Comparison of ENCODE assay signal across 8 cellular contexts in the genomic region with DNA sequence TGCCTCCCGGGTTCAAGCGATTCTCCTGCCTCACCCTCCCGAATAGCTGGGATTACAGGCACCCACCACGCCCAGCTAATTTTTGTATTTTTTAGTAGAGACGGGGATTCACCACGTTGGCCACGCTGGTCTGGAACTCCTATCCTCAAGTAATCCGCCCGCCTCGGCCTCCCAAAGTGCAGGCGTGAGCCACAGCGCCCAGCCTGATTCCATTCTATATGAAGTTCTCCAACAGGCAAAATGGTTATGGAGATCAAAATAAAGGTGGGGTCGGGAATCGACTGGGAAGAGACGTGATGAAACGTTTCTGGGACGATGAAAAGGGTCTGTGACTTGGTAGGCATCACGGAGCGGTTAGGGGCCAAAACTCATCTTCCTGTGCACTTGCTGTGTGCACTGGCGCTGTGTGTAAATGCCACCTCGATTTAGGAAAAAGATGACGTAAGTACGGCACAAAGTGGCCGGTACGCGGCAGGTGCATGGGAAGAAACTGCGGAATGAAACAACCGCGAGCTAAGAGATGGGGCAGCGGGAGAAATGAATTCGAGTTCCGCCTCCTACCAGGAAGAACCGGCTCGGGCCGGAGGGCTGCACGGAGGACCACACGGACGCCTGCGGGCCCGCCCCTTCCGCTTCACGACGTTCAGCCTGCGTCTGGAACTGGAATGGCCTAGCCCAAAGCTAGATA. TPM values are rescaled to one million over a fixed set of nuclear protein-coding genes. Genes with fewer than 3 reads are reported as not detected.
A peak's percentile ranks its signal among the peaks of the same experiment; 100 is the strongest.
DNase-seq lines count a peak whose midpoint lies in the region; ATAC-seq and TF ChIP-seq lines count a peak whose summit lies in the region.

No MANE protein-coding gene starts in this region.

- peak overlapping the region; percentile 96 for H3K4me3 Mint-ChIP-seq in T-helper 2 cell treated with Interferon-gamma antibody and Interleukin-4, amounts not matched to agents 5 μg/mL and 100 μg/mL, for 36 hours

- DNase-seq in GM12864 (ENCODE audit: low read depth) (peak; percentile 83), NCI-H1436 (lab: John Stamatoyannopoulos, UW) (peak; percentile 94), ascending aorta (ENCODE audit: low spot score in 2 of 2) (peak; percentile 58 to 95), right cardiac atrium (peak; percentile 92 to 97 (median 95)), putamen (ENCODE audit: low spot score) (peak; percentile 95), aorta (peak; percentile 97)
- peak; percentile 90 for DNase-seq in T-helper 2 cell treated with Interferon-gamma antibody and Interleukin-4, amounts not matched to agents 5 μg/mL and 100 μg/mL, for 36 hours (ENCODE audit: low spot score)

- 5% methylated on average over 44 of the region's 44 CpGs for WGBS in right cardiac atrium
- 3 to 5% methylated on average over 44 of the region's 44 CpGs for WGBS in aorta, 2 donors

- no peaks in the 10 kb centered on the region for H3K27me3 ChIP-seq in ascending aorta
- H3K27me3 ChIP-seq in right cardiac atrium (ENCODE audit: control insufficient read depth, insufficient read depth), result no peaks in the 10 kb centered on the region
- H3K27me3 ChIP-seq in aorta (ENCODE audit: control insufficient read depth in 1 of 2, insufficient read depth in 2 of 2, low read length in 1 of 2), result no peaks in the 10 kb centered on the region

- H3K9me3 ChIP-seq in ascending aorta, result no peaks in the 10 kb centered on the region
- no peaks in the 10 kb centered on the region for H3K9me3 ChIP-seq in right cardiac atrium (ENCODE audit: control insufficient read depth, low read length)
- no peaks in the 10 kb centered on the region for H3K9me3 ChIP-seq in aorta (ENCODE audit: control insufficient read depth, low read length)

- H3K36me3 ChIP-seq in ascending aorta, result no peaks in the 10 kb centered on the region
- H3K36me3 ChIP-seq in aorta (ENCODE audit: control insufficient read depth in 1 of 2, insufficient read depth in 2 of 2, low read length in 1 of 2), result no peaks in the 10 kb centered on the region

- intact Hi-C loops in ascending aorta (cut with DNase I) (loop anchor here (2.0 to 10.0 kb wide), 8 partner anchors 149 to 443 kb away; a partner anchor contains a TSS), right cardiac atrium (cut with DNase I) (loop anchor here (5.0 to 10.0 kb wide), 3 partner anchors 51 to 101 kb away; a partner anchor contains a TSS), aorta (cut with DNase I) (loop anchor here (5.0 to 10.0 kb wide), 3 partner anchors 58 to 469 kb away; a partner anchor contains a TSS)

- peak; percentile 55 for ATAC-seq in HG02678 (IDR thresholded peaks at IDR 0.05; ENCODE audit: unreplicated experiment)
- ATAC-seq in right cardiac atrium, result peak; percentile 84
- peak; percentile 90 for ATAC-seq in aorta (ENCODE audit: low FRiP score)

- H3K27ac ChIP-seq in ascending aorta (peak overlapping the region; percentile 87 to 94), right cardiac atrium (ENCODE audit: low read length) (peak overlapping the region; percentile 89), aorta (ENCODE audit: low read depth in 1 of 2, low read length in 2 of 2) (peak overlapping the region; percentile 83 to 96)

- H3K4me1 Mint-ChIP-seq in T-helper 2 cell treated with Interferon-gamma antibody and Interleukin-4, amounts not matched to agents 5 μg/mL and 100 μg/mL, for 36 hours (ENCODE audit: low read depth), result peaks cover 28% of the 10 kb centered on the region

- H3K4me1 ChIP-seq in ascending aorta (peaks cover 9 to 16% of the 10 kb centered on the region in 2 donors), right cardiac atrium (ENCODE audit: control insufficient read depth, insufficient read depth, low read length) (no peaks in the 10 kb centered on the region), aorta (ENCODE audit: control insufficient read depth in 1 of 2, insufficient read depth in 2 of 2, low read length in 2 of 2) (no peaks in the 10 kb centered on the region)

- H3K27ac Mint-ChIP-seq in T-helper 2 cell treated with Interferon-gamma antibody and Interleukin-4, amounts not matched to agents 5 μg/mL and 100 μg/mL, for 36 hours, result peak overlapping the region; percentile 98

- H3K27me3 Mint-ChIP-seq in T-helper 2 cell treated with Interferon-gamma antibody and Interleukin-4, amounts not matched to agents 5 μg/mL and 100 μg/mL, for 36 hours (ENCODE audit: low read depth), result no peaks in the 10 kb centered on the region

- no peaks in the 10 kb centered on the region for H3K9me3 Mint-ChIP-seq in T-helper 2 cell treated with Interferon-gamma antibody and Interleukin-4, amounts not matched to agents 5 μg/mL and 100 μg/mL, for 36 hours

- peaks cover 32% of the 10 kb centered on the region for H3K36me3 Mint-ChIP-seq in T-helper 2 cell treated with Interferon-gamma antibody and Interleukin-4, amounts not matched to agents 5 μg/mL and 100 μg/mL, for 36 hours (ENCODE audit: low read depth)

- H3K4me3 ChIP-seq in GM12864 (ENCODE audit: low read depth, low read length) (peak overlapping the region; percentile 96), ascending aorta (peak overlapping the region; percentile 70 to 79), right cardiac atrium (ENCODE audit: low read length) (peak overlapping the region; percentile 100), aorta (ENCODE audit: low read length in 2 of 2) (peak overlapping the region; percentile 48 to 62)

- TF ChIP-seq CTCF in GM12864 (IDR thresholded peaks at IDR 0.05; ENCODE audit: low read depth, low read length, missing control alignments), result no peak
- TF ChIP-seq CTCF in ascending aorta (IDR thresholded peaks at IDR 0.05), result no peak

RNA-seq across cellular contexts. Expression of a gene that starts 1.6 kb away (rescaled TPM):
- total RNA-seq in ascending aorta (48.0 TPM), right cardiac atrium (10 to 100 TPM; 13.2 to 16.3 (median 14.2) TPM), aorta (10 to 100 TPM; 26.8 to 45.3 TPM)
- polyA plus RNA-seq in right cardiac atrium (6.1 TPM), aorta (10 to 100 TPM in 1 of 2 donors, 1 to 10 TPM in 1; 9.5 to 10.2 TPM)

RNA-seq across cellular contexts. Expression of a gene that starts 2.6 kb away (rescaled TPM):
- 1.5 TPM for total RNA-seq in ascending aorta
- total RNA-seq in right cardiac atrium, result 1 to 10 TPM; 4.0 to 6.3 (median 4.9) TPM
- 5.1 TPM for polyA plus RNA-seq in right cardiac atrium
- 1 to 10 TPM; 3.6 to 4.8 TPM for total RNA-seq in aorta
- polyA plus RNA-seq in aorta, result 1 to 10 TPM; 4.8 to 7.3 TPM

RNA-seq across cellular contexts. Expression of a gene that starts 19.3 kb away (rescaled TPM):
- not detected for total RNA-seq in ascending aorta
- total RNA-seq in right cardiac atrium, result under 1 TPM; 0.31 to 0.97 (median 0.54) TPM
- polyA plus RNA-seq in right cardiac atrium, result 0.59 TPM
- under 1 TPM; 0.19 to 0.84 TPM for total RNA-seq in aorta
- under 1 TPM in 1 of 2 donors, not detected in 1; 0.15 TPM for polyA plus RNA-seq in aorta

RNA-seq across cellular contexts. Expression of a gene that starts 31.9 kb away (rescaled TPM):
- total RNA-seq in ascending aorta (0.43 TPM), right cardiac atrium (under 1 TPM in 3 of 4 donors, not detected in 1; 0.03 to 0.22 (median 0.06) TPM), aorta (1 to 10 TPM in 1 of 2 donors, under 1 TPM in 1; 0.16 to 1.6 TPM)
- polyA plus RNA-seq in right cardiac atrium (0.11 TPM), aorta (under 1 TPM in 1 of 2 donors, not detected in 1; 0.08 TPM)

RNA-seq across cellular contexts. Expression of a gene that starts 35.0 kb away (rescaled TPM):
- total RNA-seq in ascending aorta (0.11 TPM), right cardiac atrium (10 to 100 TPM in 1 of 4 donors, 1 to 10 TPM in 3; 3.1 to 10.2 (median 5.3) TPM), aorta (1 to 10 TPM; 2.0 to 7.2 TPM)
- polyA plus RNA-seq in right cardiac atrium (2.8 TPM), aorta (1 to 10 TPM; 1.9 to 2.8 TPM)

Comparison
In these comparisons a context has a peak if more than half of its experiments do, and no peak if none do; other contexts are left out.
1. Peak in every context shown above with its lines: DNase-seq, ATAC-seq, H3K4me3 ChIP-seq and H3K27ac ChIP-seq.